Comparison of ENCODE assay signal across 12 cellular contexts in genomic region chr11:96037267-96037990, GRCh38.
DNase-seq lines count a peak whose midpoint lies in the region; ATAC-seq and TF ChIP-seq lines count a peak whose summit lies in the region.
"Had no signal": no experiment of that assay in that cellular context is flagged by ENCODE, and none has a peak within 500 bp of the region (broad histone marks: within the 10 kb centered on the region; RNA-seq: fewer than 3 reads in every experiment).

No MANE protein-coding gene starts in this region.

- H3K4me3 ChIP-seq in AG10803 (ENCODE audit: low read length): 0 out of 2 replicates have a peak overlapping the region, but pooled peaks have one; percentile 3
- H3K4me3 ChIP-seq in HEK293 (ENCODE audit: low read depth, low read length): no peak overlapping the region

- H3K27me3 Mint-ChIP-seq in activated CD4-positive, alpha-beta T cell treated with anti-CD3 and anti-CD28 coated beads, Interleukin-2, amount 10 ng/mL, durations not matched to agents 7 days and 5 days: no peaks in the 10 kb centered on the region
- H3K27me3 Mint-ChIP-seq: activated naive CD8-positive, alpha-beta T cell treated with anti-CD3 and anti-CD28 coated beads, Interleukin-2, amount 10 ng/mL, durations not matched to agents 7 days and 5 days had no signal

- CTCF ChIA-PET in HEK293 (lab: Yijun Ruan, JAX): no interaction called here
- CTCF ChIA-PET in activated CD4-positive, alpha-beta T cell treated with anti-CD3 and anti-CD28 coated beads, Interleukin-2, amount 10 ng/mL, durations not matched to agents 7 days and 5 days (lab: Charles Lee): interaction anchor here (1.0 kb wide), 1 partner anchor 306 kb away, joined by 3 read pairs; the partner anchor contains the start of gene MAML2

- H3K4me1 ChIP-seq in HEK293 (ENCODE audit: control insufficient read depth, insufficient read depth, low read length): peaks cover 7% of the 10 kb centered on the region

- TF ChIP-seq CTCF in AG10803 (conservative IDR thresholded peaks at IDR 0.05; ENCODE audit: low read length) (peak; percentile 32), HEK293 (tag by site-specific recombination; IDR thresholded peaks at IDR 0.05) (no peak)

- POLR2A ChIA-PET in HEK293 (lab: Yijun Ruan, JAX): no interaction called here
- POLR2A ChIA-PET in activated CD4-positive, alpha-beta T cell treated with anti-CD3 and anti-CD28 coated beads, Interleukin-2, amount 10 ng/mL, durations not matched to agents 7 days and 5 days (lab: Charles Lee): no interaction called here

- H3K9me3 Mint-ChIP-seq in activated CD4-positive, alpha-beta T cell treated with anti-CD3 and anti-CD28 coated beads, Interleukin-2, amount 10 ng/mL, durations not matched to agents 7 days and 5 days: no peaks in the 10 kb centered on the region
- H3K9me3 Mint-ChIP-seq: activated naive CD8-positive, alpha-beta T cell treated with anti-CD3 and anti-CD28 coated beads, Interleukin-2, amount 10 ng/mL, durations not matched to agents 7 days and 5 days had no signal

- H3K4me3 Mint-ChIP-seq in activated CD4-positive, alpha-beta T cell treated with anti-CD3 and anti-CD28 coated beads, Interleukin-2, amount 10 ng/mL, durations not matched to agents 7 days and 5 days: no peak overlapping the region
- H3K4me3 Mint-ChIP-seq: activated naive CD8-positive, alpha-beta T cell treated with anti-CD3 and anti-CD28 coated beads, Interleukin-2, amount 10 ng/mL, durations not matched to agents 7 days and 5 days had no signal

- H3K27ac ChIP-seq in HEK293 (ENCODE audit: extremely low read depth, low read depth, low read length): no peak overlapping the region

- peaks cover 21% of the 10 kb centered on the region for H3K36me3 Mint-ChIP-seq in activated CD4-positive, alpha-beta T cell treated with anti-CD3 and anti-CD28 coated beads, Interleukin-2, amount 10 ng/mL, durations not matched to agents 7 days and 5 days (ENCODE audit: low read depth)

- no peak overlapping the region for H3K27ac Mint-ChIP-seq in activated CD4-positive, alpha-beta T cell treated with anti-CD3 and anti-CD28 coated beads, Interleukin-2, amount 10 ng/mL, durations not matched to agents 7 days and 5 days
- H3K27ac Mint-ChIP-seq: activated naive CD8-positive, alpha-beta T cell treated with anti-CD3 and anti-CD28 coated beads, Interleukin-2, amount 10 ng/mL, durations not matched to agents 7 days and 5 days had no signal

- no peak for ATAC-seq in GM19452 (IDR thresholded peaks at IDR 0.05; ENCODE audit: unreplicated experiment)
- ATAC-seq in stimulated activated naive CD8-positive, alpha-beta T cell treated with anti-CD3 and anti-CD28 coated beads, Interleukin-15, Interleukin-2, amounts not matched to agents 100 U/mL and 50 U/mL, for 24 hours: no peak
- ATAC-seq in HG03571 (IDR thresholded peaks at IDR 0.05; ENCODE audit: unreplicated experiment): no peak
- ATAC-seq: activated CD4-positive, CD25-positive, alpha-beta regulatory T cell treated with anti-CD3 and anti-CD28 coated beads, Interleukin-2, amount 50 U/mL, for 24 hours had no signal

- DNase-seq in AG10803 (ENCODE audit: low read depth) (peak; percentile 64), amniotic epithelial cell (ENCODE audit: low read depth) (peak; percentile 68), left kidney (ENCODE audit: low read depth, low spot score) (peak; percentile 82)
- DNase-seq in stimulated activated naive CD8-positive, alpha-beta T cell treated with anti-CD3 and anti-CD28 coated beads, Interleukin-15, Interleukin-2, amounts not matched to agents 100 U/mL and 50 U/mL, for 24 hours: no peak
- DNase-seq in activated CD4-positive, alpha-beta T cell treated with anti-CD3 and anti-CD28 coated beads, Interleukin-2, amount 10 ng/mL, durations not matched to agents 7 days and 5 days: no peak
- DNase-seq: activated naive CD8-positive, alpha-beta T cell treated with anti-CD3 and anti-CD28 coated beads, Interleukin-2, amount 10 ng/mL, durations not matched to agents 7 days and 5 days; DND-41; NK-92 treated with Interleukin-12 subunit alpha and Interleukin-12 subunit beta, amount 100 ng/mL, for 24 hours had no signal

- peaks cover 9% of the 10 kb centered on the region for H3K4me1 Mint-ChIP-seq in activated CD4-positive, alpha-beta T cell treated with anti-CD3 and anti-CD28 coated beads, Interleukin-2, amount 10 ng/mL, durations not matched to agents 7 days and 5 days

- no peaks in the 10 kb centered on the region for H3K9me3 ChIP-seq in HEK293 (ENCODE audit: control insufficient read depth, insufficient read depth, low read depth, low read length)

- no peaks in the 10 kb centered on the region for H3K36me3 ChIP-seq in HEK293 (ENCODE audit: control insufficient read depth in 2 of 2, insufficient read depth in 1 of 2, low read length in 2 of 2)

TF ChIP-seq in HEK293, 187 proteins besides CTCF, POLR2A, EP300 and RAD21:
- TF ChIP-seq ZNF785 (tag by site-specific recombination; IDR thresholded peaks at IDR 0.05): no peak
- TF ChIP-seq PRDM10 (tag by site-specific recombination; IDR thresholded peaks at IDR 0.05): peak; percentile 32; the same call in 1 of the 2 replicates
- TF ChIP-seq BCL6B (tag by site-specific recombination; IDR thresholded peaks at IDR 0.05): 0 out of 2 replicates have a peak, but pooled peaks have one; percentile 36
TF ChIP-seq in HEK293: peak in this region for 2.

Comparison
In these comparisons a context has a peak if more than half of its experiments do, and no peak if none do; other contexts are left out.
1. DNase-seq: peak in AG10803 (single experiment), amniotic epithelial cell (single experiment) and left kidney (single experiment); none in stimulated activated naive CD8-positive, alpha-beta T cell treated with anti-CD3 and anti-CD28 coated beads, Interleukin-15, Interleukin-2, amounts not matched to agents 100 U/mL and 50 U/mL, for 24 hours (single experiment) and activated CD4-positive, alpha-beta T cell treated with anti-CD3 and anti-CD28 coated beads, Interleukin-2, amount 10 ng/mL, durations not matched to agents 7 days and 5 days (single experiment).